ENCODE assay signal across 14 cellular contexts in the genomic region with DNA sequence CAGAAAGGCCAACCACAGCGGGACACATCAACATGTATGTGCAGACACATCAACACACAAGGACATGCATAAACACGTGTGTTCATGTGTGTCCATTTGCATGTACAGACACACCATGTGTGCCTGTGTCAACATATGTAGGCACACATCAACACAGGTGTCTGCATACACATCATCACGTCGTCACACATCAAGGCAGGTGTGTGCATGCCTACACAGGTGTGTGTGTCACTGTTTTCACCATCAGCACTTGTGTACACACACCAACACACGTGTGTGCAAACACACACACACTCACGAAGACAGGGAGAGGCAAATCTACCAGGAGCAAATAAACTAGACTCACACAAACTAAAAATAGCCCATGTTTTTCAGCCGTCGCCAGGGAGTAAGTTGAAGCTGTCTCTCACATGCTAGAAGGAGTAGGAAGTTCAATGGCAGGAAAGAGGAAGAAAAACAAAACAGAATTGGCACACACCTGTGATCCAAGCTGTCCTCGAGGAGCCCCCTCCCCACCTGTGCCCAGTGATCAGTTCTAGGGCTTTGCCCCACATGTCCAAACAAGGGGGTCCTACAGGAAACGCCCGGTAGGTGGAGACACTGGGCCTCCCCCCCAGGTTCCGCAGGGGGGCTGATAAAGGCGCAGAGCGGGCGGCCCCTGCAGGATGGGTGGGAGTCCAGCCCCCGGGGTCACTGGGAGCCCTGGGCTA. TPM values are rescaled to one million over a fixed set of nuclear protein-coding genes. Genes with fewer than 3 reads are reported as not detected.
DNase-seq lines count a peak whose midpoint lies in the region; TF ChIP-seq lines count a peak whose summit lies in the region.
"Had no signal": no experiment of that assay in that cellular context is flagged by ENCODE, and none has a peak within 500 bp of the region (broad histone marks: within the 10 kb centered on the region; RNA-seq: fewer than 3 reads in every experiment).

No MANE protein-coding gene starts in this region.

- TF ChIP-seq POLR2A in transverse colon (IDR thresholded peaks at IDR 0.05), result no peak

- peaks cover 5% of the 10 kb centered on the region; the same call in 1 of the 2 replicates for H3F3A ChIP-seq in SU-DHL-6 (ENCODE audit: insufficient read depth)

- H3K9me3 ChIP-seq in SU-DHL-6 (ENCODE audit: insufficient read depth, low read length) (no peaks in the 10 kb centered on the region), left ventricle myocardium inferior (replicated peaks) (no peaks in the 10 kb centered on the region), subcutaneous abdominal adipose tissue (ENCODE audit: control insufficient read depth in 5 of 5, low read length in 5 of 5) (no peaks in the 10 kb centered on the region), transverse colon (no peaks in the 10 kb centered on the region)
- H3K9me3 ChIP-seq: HAP-1 had no signal

- H3K4me3 ChIP-seq in H7 (ENCODE audit: insufficient read depth, low read depth, low read length) (no peak overlapping the region), SU-DHL-6 (ENCODE audit: insufficient read depth, low read length, poor library complexity, severe bottlenecking) (no peak overlapping the region), left ventricle myocardium inferior (peak overlapping the region; percentile 20), subcutaneous abdominal adipose tissue (ENCODE audit: low read depth in 1 of 5, low read length in 5 of 5) (peak overlapping the region in 2 of 5 donors; percentile 6 to 7), transverse colon (no peak overlapping the region)
- H3K4me3 ChIP-seq: HAP-1, lung had no signal

- H3K9ac ChIP-seq in SU-DHL-6 (ENCODE audit: low read length) (no peak overlapping the region), subcutaneous abdominal adipose tissue (ENCODE audit: low read length in 5 of 5) (no peak overlapping the region)

- peak; percentile 78 for DNase-seq in H7
- no peak for DNase-seq in left ventricle myocardium inferior
- no peak for DNase-seq in superior temporal gyrus (ENCODE audit: extremely low spot score)
- no peak for DNase-seq in activated CD8-positive, alpha-beta memory T cell treated with anti-CD3 and anti-CD28 coated beads, Interleukin-2, amount 50 U/mL, for 48 hours
- DNase-seq in transverse colon, result no peak
- DNase-seq: activated CD4-positive, alpha-beta T cell treated with anti-CD3 and anti-CD28 coated beads for 36 hours; dermis blood vessel endothelial cell; DMS53; glutamatergic neuron; SHP77 treated with DMSO at 0.1 percent for 48 hours had no signal

- H4K20me1 ChIP-seq in SU-DHL-6 (ENCODE audit: low read depth, low read length), result no peaks in the 10 kb centered on the region

- no peak for TF ChIP-seq EP300 in transverse colon (IDR thresholded peaks at IDR 0.05; ENCODE audit: low read depth)

- WGBS in transverse colon (ENCODE audit: low coverage in 1 of 2), 2 donors, result 56 to 70% methylated on average over 3 to 16 of the region's 16 CpGs

- H3K27ac ChIP-seq in SU-DHL-6 (ENCODE audit: low read depth, low read length) (no peak overlapping the region), left ventricle myocardium inferior (replicated peaks) (peak overlapping the region; percentile 66), subcutaneous abdominal adipose tissue (ENCODE audit: low read depth, low read length) (peak overlapping the region; percentile 83), transverse colon (peak overlapping the region in 1 of 4 donors; percentile 12)

- in situ Hi-C loops in transverse colon (cut with MboI; ENCODE audit: low pct_ligation_motif_present in 1 of 4, low pct_unique_long_range_greater_than_20kb in 1 of 4, low sequenced_read_pairs in 3 of 4), result no loop called here

- H3K4me2 ChIP-seq in SU-DHL-6 (ENCODE audit: low read depth, low read length, poor library complexity, severe bottlenecking), result no peak overlapping the region

- TF ChIP-seq CTCF in SU-DHL-6 (IDR thresholded peaks at IDR 0.05; ENCODE audit: insufficient read depth, low read length, poor library complexity, severe bottlenecking) (peak; percentile 37), left ventricle myocardium inferior (IDR thresholded peaks at IDR 0.05; ENCODE audit: borderline replicate concordance) (peak; percentile 67), transverse colon (IDR thresholded peaks at IDR 0.05) (no peak)

- peaks cover 2% of the 10 kb centered on the region for H3K36me3 ChIP-seq in H7 (replicated peaks; ENCODE audit: control insufficient read depth, insufficient read depth, low read length)
- H3K36me3 ChIP-seq in SU-DHL-6 (ENCODE audit: low read length), result no peaks in the 10 kb centered on the region
- H3K36me3 ChIP-seq in left ventricle myocardium inferior, result no peaks in the 10 kb centered on the region
- H3K36me3 ChIP-seq in subcutaneous abdominal adipose tissue (ENCODE audit: control insufficient read depth in 5 of 5, insufficient read depth in 5 of 5, low read length in 5 of 5), result peaks cover 0 to 17% (median 6%) of the 10 kb centered on the region in 5 donors
- no peaks in the 10 kb centered on the region for H3K36me3 ChIP-seq in transverse colon

- H3K4me1 ChIP-seq in left ventricle myocardium inferior, result peaks cover 49% of the 10 kb centered on the region
- peaks cover 7 to 66% (median 55%) of the 10 kb centered on the region in 5 donors for H3K4me1 ChIP-seq in subcutaneous abdominal adipose tissue (ENCODE audit: control insufficient read depth in 5 of 5, insufficient read depth in 5 of 5, low read length in 5 of 5)
- peaks cover 6 to 31% (median 9%) of the 10 kb centered on the region in 4 donors for H3K4me1 ChIP-seq in transverse colon

- no peak overlapping the region for H2AFZ ChIP-seq in SU-DHL-6 (ENCODE audit: low read depth, low read length, severe bottlenecking)

- no peaks in the 10 kb centered on the region for H3K9me2 ChIP-seq in SU-DHL-6 (replicated peaks; ENCODE audit: insufficient read depth, low read length)

- intact Hi-C loops in left ventricle myocardium inferior (cut with micrococcal nuclease), result no loop called here
- intact Hi-C loops in transverse colon (cut with DNase I; ENCODE audit: low total_unique reads), result no loop called here

- H3K27me3 ChIP-seq in H7 (ENCODE audit: control insufficient read depth, insufficient read depth, low read length) (no peaks in the 10 kb centered on the region), SU-DHL-6 (ENCODE audit: low read length) (no peaks in the 10 kb centered on the region), left ventricle myocardium inferior (ENCODE audit: low read depth) (no peaks in the 10 kb centered on the region), subcutaneous abdominal adipose tissue (ENCODE audit: control insufficient read depth in 5 of 5, insufficient read depth in 4 of 5, low read length in 5 of 5) (no peaks in the 10 kb centered on the region), transverse colon (no peaks in the 10 kb centered on the region)

- H3K79me2 ChIP-seq in SU-DHL-6 (ENCODE audit: insufficient read depth, low read length), result peaks cover 41% of the 10 kb centered on the region; the same call in 1 of the 2 replicates

RNA-seq across cellular contexts. Expression of a gene that starts 7.4 kb away (rescaled TPM):
- 44.9 and 45.1 TPM in 2 replicates for total RNA-seq in H7 (2014; rRNA removed; shearing (Covaris generic))
- total RNA-seq in left ventricle myocardium inferior, result 11.1 TPM
- total RNA-seq in transverse colon, result 100 to 1,000 TPM in 1 of 4 donors, 10 to 100 TPM in 3; 33.7 to 252 (median 43.6) TPM

RNA-seq across cellular contexts. Expression of a gene that starts 58.2 kb away (rescaled TPM):
- total RNA-seq in H7 (2014; rRNA removed; shearing (Covaris generic)), result 1,051 and 1,131 TPM in 2 replicates
- total RNA-seq in left ventricle myocardium inferior (1,154 TPM), transverse colon (1,000 to 10,000 TPM; 1,242 to 1,580 (median 1,406) TPM)

Comparison
In these comparisons a context has a peak if more than half of its experiments do, and no peak if none do; other contexts are left out.
1. CTCF ChIP-seq: peak in SU-DHL-6 (single experiment) and left ventricle myocardium inferior (single experiment); none in transverse colon (0 of 5).